In genomic region chr17:45129426-45129939, GRCh38 we compare ENCODE assay signal across 9 cellular contexts. TPM values are rescaled to one million over a fixed set of nuclear protein-coding genes. Genes with fewer than 3 reads are reported as not detected.
DNase-seq lines count a peak whose midpoint lies in the region; TF ChIP-seq lines count a peak whose summit lies in the region.
"Had no signal": no experiment of that assay in that cellular context is flagged by ENCODE, and none has a peak within 500 bp of the region (broad histone marks: within the 10 kb centered on the region; RNA-seq: fewer than 3 reads in every experiment).

No MANE protein-coding gene starts in this region.

- peaks cover 54% of the 10 kb centered on the region for H3K4me1 ChIP-seq in stomach smooth muscle (ENCODE audit: control insufficient read depth, insufficient read depth, low read length)

- DNase-seq in HT-29 (ENCODE audit: low spot score) (peak; percentile 61), amniotic stem cell (lab: John Stamatoyannopoulos, UW) (peak; percentile 45), kidney tubule cell (ENCODE audit: low spot score) (peak; percentile 49), dorsolateral prefrontal cortex (no peak), NOMO-1 treated with DMSO at 0.1 percent for 48 hours (lab: John Stamatoyannopoulos, UW; ENCODE audit: unreplicated experiment) (no peak), NK-92 (lab: John Stamatoyannopoulos, UW; ENCODE audit: unreplicated experiment) (no peak), head of caudate nucleus (no peak)
- DNase-seq: NCI-H2029 had no signal

- H3K4me3 ChIP-seq in stomach smooth muscle (ENCODE audit: low read length in 2 of 2) = no peak overlapping the region
- H3K4me3 ChIP-seq in dorsolateral prefrontal cortex = peak overlapping the region in 2 of 59 donors; percentile 5 to 22

- H3K27ac ChIP-seq in stomach smooth muscle (ENCODE audit: low read length) (peak overlapping the region; percentile 18), dorsolateral prefrontal cortex (peak overlapping the region in 8 of 59 donors; percentile 14 to 76 (median 40))

- H3K9ac ChIP-seq in stomach smooth muscle (ENCODE audit: low read length in 2 of 2) = peak overlapping the region in 1 of 2 donors; percentile 13

- intact Hi-C loops in dorsolateral prefrontal cortex (cut with DNase I) = no loop called here
- intact Hi-C loops in head of caudate nucleus (cut with DNase I) = no loop called here

- TF ChIP-seq CTCF in dorsolateral prefrontal cortex (IDR thresholded peaks at IDR 0.05 in 54 of 56, conservative IDR thresholded peaks at IDR 0.05 in 2 of 56; ENCODE audit: low read depth in 1 of 56, partially characterized antibody in 56 of 56) = no peak

- no peaks in the 10 kb centered on the region for H3K27me3 ChIP-seq in stomach smooth muscle (ENCODE audit: control insufficient read depth in 1 of 2, insufficient read depth in 2 of 2, low read length in 2 of 2)
- no peaks in the 10 kb centered on the region for H3K27me3 ChIP-seq in dorsolateral prefrontal cortex

- H3K9me3 ChIP-seq in stomach smooth muscle (ENCODE audit: control insufficient read depth in 2 of 2, low read length in 2 of 2) = no peaks in the 10 kb centered on the region

- no peaks in the 10 kb centered on the region for H3K36me3 ChIP-seq in stomach smooth muscle (ENCODE audit: control insufficient read depth in 2 of 2, insufficient read depth in 2 of 2, low read length in 2 of 2)

RNA-seq across cellular contexts. Expression of gene PLCD3, which starts 2.8 kb away (rescaled TPM):
- 130 and 142 TPM in 2 replicates for total RNA-seq in HT-29 (2014; rRNA removed; shearing (Covaris generic))
- total RNA-seq in dorsolateral prefrontal cortex = 100 to 1,000 TPM in 42 of 120 experiments, 10 to 100 TPM in 78; 51.7 to 195 (median 91.1) TPM

RNA-seq across cellular contexts. Expression of gene ACBD4, which starts 6.0 kb away (rescaled TPM):
- 12.0 and 12.3 TPM in 2 replicates for total RNA-seq in HT-29 (2014; rRNA removed; shearing (Covaris generic))
- total RNA-seq in dorsolateral prefrontal cortex = 10 to 100 TPM; 15.7 to 37.1 (median 23.9) TPM

RNA-seq across cellular contexts. Expression of gene HEXIM1, which starts 18.8 kb away (rescaled TPM):
- total RNA-seq in HT-29 (2014; rRNA removed; shearing (Covaris generic)) = 9.4 and 9.6 TPM in 2 replicates
- total RNA-seq in dorsolateral prefrontal cortex = 10 to 100 TPM; 21.0 to 74.9 (median 50.4) TPM

RNA-seq across cellular contexts. Expression of gene HEXIM2, which starts 32.2 kb away (rescaled TPM):
- total RNA-seq in HT-29 (2014; rRNA removed; shearing (Covaris generic)) = 9.0 and 9.5 TPM in 2 replicates
- total RNA-seq in dorsolateral prefrontal cortex = 10 to 100 TPM in 73 of 120 experiments, 1 to 10 TPM in 47; 5.1 to 16.7 (median 10.8) TPM

Comparison
In these comparisons a context has a peak if more than half of its experiments do, and no peak if none do; other contexts are left out.
1. DNase-seq: peak in HT-29 (single experiment), amniotic stem cell (single experiment) and kidney tubule cell (single experiment); none in dorsolateral prefrontal cortex (0 of 10), NOMO-1 treated with DMSO at 0.1 percent for 48 hours (single experiment), NK-92 (single experiment) and head of caudate nucleus (0 of 42).